Comparison of ENCODE assay signal across 15 cellular contexts in the genomic region with DNA sequence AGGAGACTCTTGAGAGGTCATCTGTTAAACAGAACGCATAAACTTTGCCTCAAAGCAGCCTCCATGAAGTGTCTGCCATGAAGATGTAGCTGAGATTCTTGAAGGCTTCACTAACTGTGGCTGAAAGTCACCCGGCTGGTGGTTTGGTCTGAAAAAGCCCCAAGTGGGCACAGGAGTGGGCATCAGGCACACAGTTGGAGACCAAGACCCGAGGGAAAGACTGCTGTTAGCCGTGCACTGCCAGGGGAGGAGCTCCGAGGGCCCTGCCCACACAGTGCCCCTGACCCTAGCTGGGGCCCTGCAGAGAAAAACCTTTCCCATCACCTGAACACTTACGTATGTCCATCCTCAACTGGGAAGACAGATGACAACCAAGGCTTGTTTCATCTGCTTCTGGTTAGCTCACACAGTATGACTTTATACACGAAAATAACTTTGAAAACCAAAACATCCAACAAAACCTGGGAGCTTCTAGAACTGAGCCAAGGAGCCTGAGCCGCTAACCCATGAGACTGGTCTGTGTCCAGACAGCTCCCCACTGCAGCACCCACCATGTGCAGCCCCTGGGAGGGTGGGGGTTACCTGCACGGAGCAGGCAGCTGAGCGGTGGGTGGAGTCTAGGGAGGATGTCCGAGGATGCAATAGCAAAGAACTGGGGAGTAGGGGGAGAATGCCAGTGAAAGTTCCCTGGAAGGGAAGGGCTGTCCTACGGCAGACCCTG. TPM values are rescaled to one million over a fixed set of nuclear protein-coding genes. Genes with fewer than 3 reads are reported as not detected.
DNase-seq lines count a peak whose midpoint lies in the region; ATAC-seq and TF ChIP-seq lines count a peak whose summit lies in the region.
"Had no signal": no experiment of that assay in that cellular context is flagged by ENCODE, and none has a peak within 500 bp of the region (broad histone marks: within the 10 kb centered on the region; RNA-seq: fewer than 3 reads in every experiment).

No MANE protein-coding gene starts in this region.

- H3K9me3 Mint-ChIP-seq in MCF 10A (ENCODE audit: unreplicated experiment): no peaks in the 10 kb centered on the region
- H3K9me3 Mint-ChIP-seq: mesothelial cell of epicardium; stimulated activated memory B cell treated with anti-CD40 and anti-IgM and Interleukin-4, amounts not matched to agents 10 μg/mL and 1 μg/mL and 100 μg/mL, for 72 hours had no signal

- no peak overlapping the region for H3K4me2 ChIP-seq in mammary epithelial cell (ENCODE audit: insufficient read depth, low read depth, low read length)

- H3K27me3 ChIP-seq in mammary epithelial cell (ENCODE audit: insufficient read depth, low read length) (no peaks in the 10 kb centered on the region), vagina (no peaks in the 10 kb centered on the region)
- H3K27me3 ChIP-seq: brain microvascular endothelial cell had no signal

- H3K36me3 Mint-ChIP-seq in MCF 10A (ENCODE audit: insufficient read depth, unreplicated experiment): peaks cover 20% of the 10 kb centered on the region
- H3K36me3 Mint-ChIP-seq: stimulated activated memory B cell treated with anti-CD40 and anti-IgM and Interleukin-4, amounts not matched to agents 10 μg/mL and 1 μg/mL and 100 μg/mL, for 72 hours had no signal

- peak overlapping the region; percentile 50 for H3K27ac Mint-ChIP-seq in MCF 10A (ENCODE audit: low read depth, unreplicated experiment)
- H3K27ac Mint-ChIP-seq: mesothelial cell of epicardium; stimulated activated memory B cell treated with anti-CD40 and anti-IgM and Interleukin-4, amounts not matched to agents 10 μg/mL and 1 μg/mL and 100 μg/mL, for 72 hours had no signal

- peaks cover 61% of the 10 kb centered on the region for H3K36me3 ChIP-seq in mammary epithelial cell (ENCODE audit: insufficient read depth, low read length)
- peaks cover 100% of the 10 kb centered on the region for H3K36me3 ChIP-seq in SK-N-MC (ENCODE audit: insufficient read depth, low read length)
- H3K36me3 ChIP-seq in vagina: no peaks in the 10 kb centered on the region

- dilution Hi-C loops in mammary epithelial cell (cut with HindIII; ENCODE audit: low sequenced_read_pairs): no loop called here

- intact Hi-C loops in MCF 10A (cut with micrococcal nuclease): no loop called here
- intact Hi-C loops in mammary epithelial cell (cut with micrococcal nuclease): no loop called here
- intact Hi-C loops in vagina (cut with DNase I): no loop called here

- TF ChIP-seq CTCF in MCF 10A (IDR thresholded peaks at IDR 0.05; ENCODE audit: unreplicated experiment): no peak
- TF ChIP-seq CTCF in mammary epithelial cell (conservative IDR thresholded peaks at IDR 0.05 in 1 of 2, IDR thresholded peaks at IDR 0.05 in 1 of 2; ENCODE audit: extremely low read depth in 1 of 2, insufficient read depth in 1 of 2, low read depth in 1 of 2, low read length in 2 of 2): no peak
- TF ChIP-seq CTCF in vagina (IDR thresholded peaks at IDR 0.05): no peak

- no peak for TF ChIP-seq POLR2A in vagina (IDR thresholded peaks at IDR 0.05)

- no peaks in the 10 kb centered on the region for H3K9me3 ChIP-seq in mammary epithelial cell (replicated peaks; ENCODE audit: insufficient read depth, low read length)
- no peaks in the 10 kb centered on the region for H3K9me3 ChIP-seq in SK-N-MC (ENCODE audit: low read depth, low read length)
- no peaks in the 10 kb centered on the region for H3K9me3 ChIP-seq in vagina

- no TSS peak for BruUV-seq in MCF 10A (replicated peaks; lab: Mats Ljungman, UMichigan)
- BruUV-seq in mammary epithelial cell (replicated peaks; lab: Mats Ljungman, UMichigan): no TSS peak

- CTCF ChIA-PET in MCF 10A (lab: Yijun Ruan, JAX) (no interaction called here), mammary epithelial cell (lab: Charles Lee; ENCODE audit: low non-redundant PET) (no interaction called here)

- no peaks in the 10 kb centered on the region for H3K4me1 ChIP-seq in mammary epithelial cell (ENCODE audit: insufficient read depth, low read length)
- H3K4me1 ChIP-seq in vagina: no peaks in the 10 kb centered on the region

- DNase-seq in MCF 10A (ENCODE audit: unreplicated experiment) (no peak), mammary epithelial cell (no peak), SK-N-MC (ENCODE audit: low read depth, low spot score) (no peak), left lobe of liver (ENCODE audit: low spot score) (peak; percentile 31), vagina (ENCODE audit: extremely low spot score in 2 of 2) (peak; percentile 67 to 70), SK-N-DZ (ENCODE audit: low spot score) (no peak), NCI-H1436 (lab: John Stamatoyannopoulos, UW) (no peak), NCI-H1436 treated with DMSO at 0.1 percent for 48 hours (lab: John Stamatoyannopoulos, UW) (no peak)
- DNase-seq: brain microvascular endothelial cell, KBM-7, NCI-H226, occipital lobe, SHP77 had no signal

- POLR2A ChIA-PET in MCF 10A (lab: Yijun Ruan, JAX): no interaction called here

- no peak overlapping the region for H3K4me3 Mint-ChIP-seq in MCF 10A (ENCODE audit: unreplicated experiment)
- H3K4me3 Mint-ChIP-seq: mesothelial cell of epicardium; stimulated activated memory B cell treated with anti-CD40 and anti-IgM and Interleukin-4, amounts not matched to agents 10 μg/mL and 1 μg/mL and 100 μg/mL, for 72 hours had no signal

- H3K4me3 ChIP-seq in mammary epithelial cell (replicated peaks in 1 of 3; ENCODE audit: insufficient read depth in 1 of 3, low read depth in 2 of 3, low read length in 3 of 3) (no peak overlapping the region), SK-N-MC (no peak overlapping the region), vagina (no peak overlapping the region)

- peaks cover 91% of the 10 kb centered on the region for H3K79me2 ChIP-seq in mammary epithelial cell (ENCODE audit: insufficient read depth, low read length)

- H4K20me1 ChIP-seq in mammary epithelial cell (ENCODE audit: insufficient read depth, low read length): no peaks in the 10 kb centered on the region

- ATAC-seq in left lobe of liver: no peak
- ATAC-seq: stimulated activated memory B cell treated with anti-CD40 and anti-IgM and Interleukin-4, amounts not matched to agents 10 μg/mL and 1 μg/mL and 100 μg/mL, for 72 hours had no signal

- H3K27ac ChIP-seq in mammary epithelial cell (ENCODE audit: insufficient read depth, low read depth, low read length) (no peak overlapping the region), SK-N-MC (peak overlapping the region; percentile 56; the same call in 1 of the 2 replicates), vagina (no peak overlapping the region)
- H3K27ac ChIP-seq: brain microvascular endothelial cell had no signal

- WGBS in mammary epithelial cell (ENCODE audit: low coverage, missing lambda C conversion rate): 92% methylated on average over 10 of the region's 12 CpGs

- in situ Hi-C loops in mammary epithelial cell (cut with MboI; ENCODE audit: low sequenced_read_pairs in 2 of 2): no loop called here

- no peak overlapping the region for H2AFZ ChIP-seq in mammary epithelial cell (ENCODE audit: low read depth, low read length)

- peaks cover 5% of the 10 kb centered on the region for H3K4me1 Mint-ChIP-seq in MCF 10A (ENCODE audit: insufficient read depth, unreplicated experiment)
- H3K4me1 Mint-ChIP-seq: stimulated activated memory B cell treated with anti-CD40 and anti-IgM and Interleukin-4, amounts not matched to agents 10 μg/mL and 1 μg/mL and 100 μg/mL, for 72 hours had no signal

- no peak overlapping the region for H3K9ac ChIP-seq in mammary epithelial cell (ENCODE audit: insufficient read depth, low read length)
- H3K9ac ChIP-seq in SK-N-MC (ENCODE audit: insufficient read length): no peak overlapping the region

- no peaks in the 10 kb centered on the region for H3K27me3 Mint-ChIP-seq in MCF 10A (ENCODE audit: insufficient read depth, unreplicated experiment)
- H3K27me3 Mint-ChIP-seq: stimulated activated memory B cell treated with anti-CD40 and anti-IgM and Interleukin-4, amounts not matched to agents 10 μg/mL and 1 μg/mL and 100 μg/mL, for 72 hours had no signal

RNA-seq across cellular contexts. Expression of a gene that starts 15.4 kb away (rescaled TPM):
- total RNA-seq in MCF 10A (2022) (12.7 and 29.3 TPM in 2 replicates), mammary epithelial cell (10 to 100 TPM in 1 of 2 donors, under 1 TPM in 1; 0.67 to 43.5 TPM), left lobe of liver (0.50 TPM), vagina (2.2 TPM)
- 38.6 TPM for polyA plus RNA-seq in mammary epithelial cell
- polyA minus RNA-seq in mammary epithelial cell: 67.1 TPM
- 32.9 and 50.9 TPM in 2 replicates for polyA plus RNA-seq in SK-N-DZ (2014; cell fraction: cytosol; rRNA removed)
- 88.3 and 107 TPM in 2 replicates for polyA plus RNA-seq in SK-N-DZ (2014; cell fraction: nucleus; rRNA removed)

Comparison
In these comparisons a context has a peak if more than half of its experiments do, and no peak if none do; other contexts are left out.
1. DNase-seq: peak in left lobe of liver (single experiment) and vagina (2 of 2); none in MCF 10A (single experiment), mammary epithelial cell (single experiment), SK-N-MC (single experiment), SK-N-DZ (single experiment), NCI-H1436 (single experiment) and NCI-H1436 treated with DMSO at 0.1 percent for 48 hours (single experiment).